16 cellular contexts compared by ENCODE assay signal in genomic region chr22:38029901-38030300, GRCh38. TPM values are rescaled to one million over a fixed set of nuclear protein-coding genes. Genes with fewer than 3 reads are reported as not detected.
DNase-seq lines count a peak whose midpoint lies in the region; ATAC-seq lines count a peak whose summit lies in the region.
"Had no signal": no experiment of that assay in that cellular context is flagged by ENCODE, and none has a peak within 500 bp of the region (broad histone marks: within the 10 kb centered on the region; RNA-seq: fewer than 3 reads in every experiment).

No MANE protein-coding gene starts in this region.

- ATAC-seq in HG02885 (IDR thresholded peaks at IDR 0.05; ENCODE audit: poor library complexity, unreplicated experiment): no peak
- no peak for ATAC-seq in HG02970 (IDR thresholded peaks at IDR 0.05; ENCODE audit: low FRiP score, unreplicated experiment)

- in situ Hi-C loops in G401 (cut with HindIII; ENCODE audit: low sequenced_read_pairs): no loop called here

- H3K27ac ChIP-seq in cingulate gyrus (ENCODE audit: low read depth, low read length) (peak overlapping the region; percentile 77), layer of hippocampus (ENCODE audit: low read depth, low read length) (peak overlapping the region; percentile 99), temporal lobe (ENCODE audit: low read depth, low read length) (peak overlapping the region; percentile 100)
- H3K27ac ChIP-seq: SJCRH30 had no signal

- DNase-seq in G401 (ENCODE audit: low spot score) (peak; percentile 13), NCI-H2227 (lab: John Stamatoyannopoulos, UW; ENCODE audit: unreplicated experiment) (no peak)
- DNase-seq: C1 segment of cervical spinal cord, EL, H7, Kasumi-1, NCI-H1417, NCI-H1930, NCI-H2171, NCI-H510A, SJCRH30 had no signal

- H3K27me3 ChIP-seq in layer of hippocampus (ENCODE audit: control insufficient read depth, insufficient read depth, low read length): no peaks in the 10 kb centered on the region

RNA-seq across cellular contexts. Expression of gene PICK1, which starts 27.3 kb away (rescaled TPM):
- 23.3 and 35.1 TPM in 2 replicates for total RNA-seq in G401 (2014; rRNA removed; shearing (Covaris generic))
- 21.6 TPM for total RNA-seq in temporal lobe

RNA-seq across cellular contexts. Expression of gene SOX10, which starts 45.5 kb away (rescaled TPM):
- total RNA-seq in G401 (2014; rRNA removed; shearing (Covaris generic)): not detected in 2 replicates
- total RNA-seq in temporal lobe: 5.2 TPM
- total RNA-seq: SJCRH30 had no signal

RNA-seq across cellular contexts. Expression of gene SLC16A8, which starts 54.1 kb away (rescaled TPM):
- not detected in 2 replicates for total RNA-seq in G401 (2014; rRNA removed; shearing (Covaris generic))
- 1.2 TPM for total RNA-seq in temporal lobe
- total RNA-seq: H7 had no signal
